Comparison of ENCODE assay signal across 8 cellular contexts in genomic region chr6:159726918-159727716, GRCh38. TPM values are rescaled to one million over a fixed set of nuclear protein-coding genes. Genes with fewer than 3 reads are reported as not detected.
A peak's percentile ranks its signal among the peaks of the same experiment; 100 is the strongest.
DNase-seq lines count a peak whose midpoint lies in the region; ATAC-seq and TF ChIP-seq lines count a peak whose summit lies in the region.

TSS of gene WTAP (plus strand) at chr6:159727506. CDS start at chr6:159736266, 8,760 bp downstream.

- TF ChIP-seq POLR2A in GM15510 (IDR thresholded peaks at IDR 0.05; ENCODE audit: borderline replicate concordance, extremely low read depth, insufficient read length), result peak; percentile 85

- peak within 1 kb of the TSS; percentile 100 for H3K27ac Mint-ChIP-seq in progenitor cell of endocrine pancreas

- no peaks in the 10 kb centered on the region for H3K27me3 Mint-ChIP-seq in progenitor cell of endocrine pancreas

- TF ChIP-seq CTCF in left ventricle myocardium inferior (IDR thresholded peaks at IDR 0.05; ENCODE audit: borderline replicate concordance) (no peak), progenitor cell of endocrine pancreas (IDR thresholded peaks at IDR 0.05; ENCODE audit: unreplicated experiment) (no peak), upper lobe of right lung (IDR thresholded peaks at IDR 0.05) (no peak)

- intact Hi-C loops in T-helper 1 cell treated with Interleukin-12 subunit alpha and Interleukin-12 subunit beta and Interleukin-4 antibody, amounts not matched to agents 30 ng/mL and 1 ng/mL, for 36 hours (cut with micrococcal nuclease), result loop anchor here (1.0 to 10.0 kb wide), 11 partner anchors 34 to 1265 kb away; partner anchors contain the start of genes ACAT2, MAP3K4, SOD2 and SYTL3
- intact Hi-C loops in left ventricle myocardium inferior (cut with micrococcal nuclease), result loop anchor here (5.0 kb wide), 1 partner anchor 35 kb away; the partner anchor contains the start of gene SOD2
- intact Hi-C loops in upper lobe of right lung (cut with DNase I), result no loop called here

- H3K27ac ChIP-seq in left ventricle myocardium inferior (replicated peaks) (peak within 1 kb of the TSS; percentile 99), upper lobe of right lung (peak within 1 kb of the TSS; percentile 99)

- H3K27me3 ChIP-seq in left ventricle myocardium inferior (ENCODE audit: low read depth) (no peaks in the 10 kb centered on the region), upper lobe of right lung (no peaks in the 10 kb centered on the region)

- peak within 1 kb of the TSS; percentile 98 for H3K4me3 Mint-ChIP-seq in progenitor cell of endocrine pancreas (ENCODE audit: low read depth)

- H3K36me3 ChIP-seq in left ventricle myocardium inferior (no peaks in the 10 kb centered on the region), upper lobe of right lung (no peaks in the 10 kb centered on the region)

- H3K9me3 ChIP-seq in left ventricle myocardium inferior (replicated peaks) (no peaks in the 10 kb centered on the region), upper lobe of right lung (no peaks in the 10 kb centered on the region)

- H3K9me3 Mint-ChIP-seq in progenitor cell of endocrine pancreas (ENCODE audit: low read depth), result peaks cover 3% of the 10 kb centered on the region

- ATAC-seq in HG02884 (IDR thresholded peaks at IDR 0.05; ENCODE audit: unreplicated experiment) (peak; percentile 73), upper lobe of right lung (peak; percentile 97)

- peaks cover 25% of the 10 kb centered on the region for H3K4me1 Mint-ChIP-seq in progenitor cell of endocrine pancreas (ENCODE audit: low read depth)

- H3K36me3 Mint-ChIP-seq in progenitor cell of endocrine pancreas (ENCODE audit: insufficient read depth), result peaks cover 17% of the 10 kb centered on the region

- H3K4me1 ChIP-seq in left ventricle myocardium inferior (peaks cover 71% of the 10 kb centered on the region), upper lobe of right lung (peaks cover 34% of the 10 kb centered on the region)

- DNase-seq in NCI-H146 treated with DMSO at 0.1 percent for 48 hours (lab: John Stamatoyannopoulos, UW; ENCODE audit: unreplicated experiment), result peak; percentile 97
- DNase-seq in amniotic epithelial cell (ENCODE audit: low read depth), result peak; percentile 97
- peak; percentile 96 for DNase-seq in left ventricle myocardium inferior
- peak; percentile 93 for DNase-seq in progenitor cell of endocrine pancreas (ENCODE audit: low spot score, unreplicated experiment)
- peak; percentile 99 for DNase-seq in upper lobe of right lung

- peak within 1 kb of the TSS; percentile 81 for H3K4me3 ChIP-seq in left ventricle myocardium inferior
- peak within 1 kb of the TSS; percentile 95 for H3K4me3 ChIP-seq in upper lobe of right lung

RNA-seq across cellular contexts. Expression of gene WTAP, which starts in this region (rescaled TPM):
- 119 and 126 TPM in 2 replicates for total RNA-seq in T-helper 1 cell treated with Interleukin-12 subunit alpha and Interleukin-12 subunit beta and Interleukin-4 antibody, amounts not matched to agents 30 ng/mL and 1 ng/mL, for 36 hours
- total RNA-seq in left ventricle myocardium inferior, result 47.5 TPM
- 126 and 131 TPM in 2 replicates for total RNA-seq in progenitor cell of endocrine pancreas
- total RNA-seq in upper lobe of right lung, result 77.4 TPM

Comparison
In these comparisons a context has a peak if more than half of its experiments do, and no peak if none do; other contexts are left out.
1. Peak in every context shown above with its lines: DNase-seq, ATAC-seq, H3K4me3 ChIP-seq and H3K27ac ChIP-seq.